8 cellular contexts compared by ENCODE assay signal in the genomic region with DNA sequence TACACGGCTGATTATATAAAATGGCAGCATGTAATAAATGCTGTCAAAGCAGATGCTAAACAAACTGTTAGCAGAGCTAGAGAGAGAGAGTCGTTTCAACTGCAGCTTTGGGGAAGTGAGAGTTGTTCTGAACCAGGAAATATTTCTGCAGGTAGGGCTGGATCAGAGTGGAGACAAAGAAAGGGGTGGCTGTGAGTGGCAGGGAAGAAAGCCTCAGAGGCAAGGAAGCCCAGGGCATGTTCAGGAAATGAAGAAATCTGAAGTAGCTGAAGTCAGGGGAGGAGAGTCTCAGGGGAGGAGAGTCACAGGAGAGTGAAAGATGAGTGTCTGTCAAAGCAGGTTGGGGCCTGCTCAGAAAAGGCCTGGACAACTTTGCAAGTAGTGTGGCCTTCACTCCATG. TPM values are rescaled to one million over a fixed set of nuclear protein-coding genes. Genes with fewer than 3 reads are reported as not detected.
DNase-seq lines count a peak whose midpoint lies in the region; ATAC-seq lines count a peak whose summit lies in the region.

No MANE protein-coding gene starts in this region.

- H2AK5ac ChIP-seq in mesenchymal stem cell (ENCODE audit: low read length, severe bottlenecking) = no peak overlapping the region

- no peak overlapping the region for H2BK12ac ChIP-seq in mesenchymal stem cell (ENCODE audit: low read length in 2 of 2)

- no peak overlapping the region for H3K27ac ChIP-seq in ACC112 (ENCODE audit: low read depth, low read length)
- no peak overlapping the region for H3K27ac ChIP-seq in mesenchymal stem cell (ENCODE audit: low read length, poor library complexity, severe bottlenecking)

- no peaks in the 10 kb centered on the region for H3K79me2 ChIP-seq in ACC112 (ENCODE audit: control insufficient read depth, insufficient read depth, low read length, unreplicated experiment)

- no peak overlapping the region for H2BK5ac ChIP-seq in mesenchymal stem cell (ENCODE audit: low read depth, low read length, poor library complexity, severe bottlenecking)

- no peaks in the 10 kb centered on the region for H3K36me3 ChIP-seq in ACC112 (ENCODE audit: insufficient read depth, low read length)
- no peaks in the 10 kb centered on the region for H3K36me3 ChIP-seq in mesenchymal stem cell (ENCODE audit: control insufficient read depth in 1 of 2, insufficient read depth in 2 of 2, low read depth in 1 of 2, low read length in 2 of 2)

- peak; percentile 86 for ATAC-seq in GM19438 (IDR thresholded peaks at IDR 0.05; ENCODE audit: low read depth, unreplicated experiment)
- peak; percentile 86 for ATAC-seq in HG03342 (IDR thresholded peaks at IDR 0.05; ENCODE audit: unreplicated experiment)
- no peak for ATAC-seq in T-helper 17 cell

- H2BK15ac ChIP-seq in mesenchymal stem cell (ENCODE audit: low read depth, poor library complexity, severe bottlenecking) = no peak overlapping the region

- H3K9ac ChIP-seq in mesenchymal stem cell (ENCODE audit: low read length) = no peak overlapping the region

- no peaks in the 10 kb centered on the region for H3K36me3 Mint-ChIP-seq in T-helper 17 cell (ENCODE audit: low read depth)

- H3K27me3 ChIP-seq in ACC112 (ENCODE audit: insufficient read depth, low read length) = no peaks in the 10 kb centered on the region
- H3K27me3 ChIP-seq in mesenchymal stem cell (ENCODE audit: control insufficient read depth in 1 of 2, insufficient read depth in 1 of 2, low read length in 2 of 2) = no peaks in the 10 kb centered on the region

- H3K4me1 ChIP-seq in ACC112 (ENCODE audit: control insufficient read depth, insufficient read depth, low read length, unreplicated experiment) (peaks cover 3% of the 10 kb centered on the region), mesenchymal stem cell (ENCODE audit: control insufficient read depth, insufficient read depth, low read depth, low read length) (no peaks in the 10 kb centered on the region)

- H3K79me1 ChIP-seq in mesenchymal stem cell (replicated peaks; ENCODE audit: low read length, poor library complexity, severe bottlenecking) = no peaks in the 10 kb centered on the region

- H3K4me3 ChIP-seq in ACC112 (ENCODE audit: low read depth, low read length) (no peak overlapping the region), mesenchymal stem cell (ENCODE audit: insufficient read depth in 1 of 2, low read depth in 1 of 2, low read length in 2 of 2) (no peak overlapping the region)

- no peak overlapping the region for H4K8ac ChIP-seq in mesenchymal stem cell (ENCODE audit: low read length)

- H2AFZ ChIP-seq in ACC112 (ENCODE audit: low read length, unreplicated experiment) = peak overlapping the region; percentile 50
- no peak overlapping the region for H2AFZ ChIP-seq in mesenchymal stem cell (ENCODE audit: low read depth, low read length)

- H2BK120ac ChIP-seq in mesenchymal stem cell (ENCODE audit: low read depth, low read length) = no peak overlapping the region

- no peak overlapping the region for H3K4me2 ChIP-seq in mesenchymal stem cell (ENCODE audit: low read length, poor library complexity, severe bottlenecking)

- peaks cover 7% of the 10 kb centered on the region for H3K4me1 Mint-ChIP-seq in T-helper 17 cell

- WGBS in mesenchymal stem cell = 67% methylated on average over 2 of the region's 2 CpGs

- H3K9me3 ChIP-seq in T-helper 17 cell (ENCODE audit: control insufficient read depth, low read length, poor library complexity, severe bottlenecking) (no peaks in the 10 kb centered on the region), mesenchymal stem cell (ENCODE audit: control insufficient read depth, low read length) (no peaks in the 10 kb centered on the region)

- DNase-seq in T-helper 17 cell = no peak
- no peak for DNase-seq in mesenchymal stem cell
- no peak for DNase-seq in NCI-H2227 treated with DMSO at 0.1 percent for 48 hours (lab: John Stamatoyannopoulos, UW)
- no peak for DNase-seq in cerebellar nuclear complex (lab: John Stamatoyannopoulos, UW)
- no peak for DNase-seq in NCI-H2196 treated with DMSO at 0.1 percent for 48 hours (lab: John Stamatoyannopoulos, UW; ENCODE audit: unreplicated experiment)

- H3K4ac ChIP-seq in mesenchymal stem cell (ENCODE audit: low read depth in 1 of 2, low read length in 2 of 2) = no peak overlapping the region

- H3K23ac ChIP-seq in mesenchymal stem cell (ENCODE audit: low read length in 2 of 2) = no peak overlapping the region

- no peak overlapping the region for H4K91ac ChIP-seq in mesenchymal stem cell (ENCODE audit: low read length)

- H3K27ac Mint-ChIP-seq in T-helper 17 cell = peak overlapping the region; percentile 69

- H3K27me3 Mint-ChIP-seq in T-helper 17 cell = no peaks in the 10 kb centered on the region

- no peak overlapping the region for H3K14ac ChIP-seq in mesenchymal stem cell (ENCODE audit: low read length in 2 of 2)

- H3K18ac ChIP-seq in mesenchymal stem cell (ENCODE audit: low read depth in 1 of 2, low read length in 2 of 2) = no peak overlapping the region

- H3K4me3 Mint-ChIP-seq in T-helper 17 cell = no peak overlapping the region

RNA-seq across cellular contexts. Expression of a gene that starts 48.4 kb away (rescaled TPM):
- total RNA-seq in T-helper 17 cell = 100 to 1,000 TPM; 108 to 112 TPM
- 21.3 TPM for polyA plus RNA-seq in mesenchymal stem cell (2013, experiment 1 of 2)
- 21.0 TPM for polyA plus RNA-seq in mesenchymal stem cell (2013, experiment 2 of 2)
